ENCODE assay signal across 9 cellular contexts in genomic region chr5:173572431-173573125, GRCh38. TPM values are rescaled to one million over a fixed set of nuclear protein-coding genes. Genes with fewer than 3 reads are reported as not detected.
DNase-seq lines count a peak whose midpoint lies in the region; ATAC-seq and TF ChIP-seq lines count a peak whose summit lies in the region.
"Had no signal": no experiment of that assay in that cellular context is flagged by ENCODE, and none has a peak within 500 bp of the region (broad histone marks: within the 10 kb centered on the region; RNA-seq: fewer than 3 reads in every experiment).

No MANE protein-coding gene starts in this region.

- H3F3A ChIP-seq in GM23248 (ENCODE audit: insufficient read depth): no peaks in the 10 kb centered on the region

- H3K4me2 ChIP-seq in GM23248 (ENCODE audit: unreplicated experiment) (peak overlapping the region; percentile 71), skeletal muscle satellite cell (ENCODE audit: low read length) (peak overlapping the region; percentile 83)

- intact Hi-C loops in heart left ventricle (cut with DNase I): loop anchor here (1.0 to 10.0 kb wide), 10 partner anchors 118 to 398 kb away; partner anchors contain the start of gene STC2 (in 1 of the 10)

- DNase-seq in GM23248 (peak; percentile 17), T-helper 17 cell (no peak), heart left ventricle (no peak), SHP77 (lab: John Stamatoyannopoulos, UW) (no peak), OCI-M1 (lab: John Stamatoyannopoulos, UW) (no peak), C1 segment of cervical spinal cord (lab: John Stamatoyannopoulos, UW) (no peak)

- H3K9ac ChIP-seq in GM23248 (peak overlapping the region; percentile 4; the same call in 1 of the 2 replicates), skeletal muscle satellite cell (ENCODE audit: low read depth, low read length) (peak overlapping the region; percentile 66)

- H3K4me3 ChIP-seq in GM23248 (peak overlapping the region; percentile 62), heart left ventricle (peak overlapping the region in 3 of 12 donors; percentile 17 to 36 (median 26)), skeletal muscle satellite cell (ENCODE audit: low read length) (peak overlapping the region; percentile 57)

- WGBS in GM23248 (ENCODE audit: low coverage in 1 of 2, low lambda C conversion rate in 2 of 2, missing lambda C conversion rate in 2 of 2), 2 experiments: 5 to 7% methylated on average over 6 of the region's 6 CpGs
- 21 to 34% (median 26%) methylated on average over 6 of the region's 6 CpGs for WGBS in heart left ventricle, 4 donors

- peaks cover 2% of the 10 kb centered on the region for H3K36me3 Mint-ChIP-seq in T-helper 17 cell (ENCODE audit: low read depth)

- H3K79me2 ChIP-seq in GM23248 (ENCODE audit: insufficient read depth): no peaks in the 10 kb centered on the region

- no peaks in the 10 kb centered on the region for H3K9me3 ChIP-seq in GM23248 (ENCODE audit: low read depth)
- H3K9me3 ChIP-seq in T-helper 17 cell (ENCODE audit: control insufficient read depth, low read length, poor library complexity, severe bottlenecking): no peaks in the 10 kb centered on the region
- peaks cover 0 to 12% (median 0%) of the 10 kb centered on the region in 12 donors for H3K9me3 ChIP-seq in heart left ventricle
- peaks cover 6% of the 10 kb centered on the region for H3K9me3 ChIP-seq in skeletal muscle satellite cell (replicated peaks; ENCODE audit: low read length)

- no peak for TF ChIP-seq POLR2A in heart left ventricle (IDR thresholded peaks at IDR 0.05)

- H3K4me3 Mint-ChIP-seq in T-helper 17 cell: no peak overlapping the region

- H3K27me3 ChIP-seq in GM23248 (replicated peaks; ENCODE audit: insufficient read depth): no peaks in the 10 kb centered on the region
- peaks cover 0 to 5% (median 0%) of the 10 kb centered on the region in 9 donors for H3K27me3 ChIP-seq in heart left ventricle
- no peaks in the 10 kb centered on the region for H3K27me3 ChIP-seq in skeletal muscle satellite cell (ENCODE audit: control insufficient read depth, insufficient read depth, low read length)

- H3K36me3 ChIP-seq in GM23248 (ENCODE audit: low read depth) (no peaks in the 10 kb centered on the region), heart left ventricle (no peaks in the 10 kb centered on the region), skeletal muscle satellite cell (ENCODE audit: insufficient read depth, low read length) (no peaks in the 10 kb centered on the region)

- no peak overlapping the region for H3K27ac ChIP-seq in GM23248
- H3K27ac ChIP-seq in heart left ventricle: no peak overlapping the region
- H3K27ac ChIP-seq: VCaP had no signal

- in situ Hi-C loops in GM23248 (cut with MboI): loop anchor here (10.0 kb wide), 1 partner anchor 278 kb away; no protein-coding TSS in a partner anchor

- no peaks in the 10 kb centered on the region for H4K20me1 ChIP-seq in GM23248 (ENCODE audit: insufficient read depth)

- H3K27me3 Mint-ChIP-seq in T-helper 17 cell: peaks cover 47% of the 10 kb centered on the region

- peaks cover 8% of the 10 kb centered on the region for H3K4me1 Mint-ChIP-seq in T-helper 17 cell

- no peak for TF ChIP-seq CTCF in heart left ventricle (IDR thresholded peaks at IDR 0.05)

- peak overlapping the region; percentile 73 for H2AFZ ChIP-seq in GM23248

- no peaks in the 10 kb centered on the region for H3K9me2 ChIP-seq in GM23248 (ENCODE audit: insufficient read depth)

- ATAC-seq in T-helper 17 cell (peak; percentile 14), heart left ventricle (peak in 3 of 4 donors; percentile 9 to 50 (median 49)), GM19397 (IDR thresholded peaks at IDR 0.05; ENCODE audit: unreplicated experiment) (no peak)

- H3K4me1 ChIP-seq in GM23248 (ENCODE audit: insufficient read depth): peaks cover 6% of the 10 kb centered on the region; the same call in 1 of the 2 replicates
- peaks cover 0 to 18% (median 4%) of the 10 kb centered on the region in 12 donors for H3K4me1 ChIP-seq in heart left ventricle
- peaks cover 19% of the 10 kb centered on the region for H3K4me1 ChIP-seq in skeletal muscle satellite cell (ENCODE audit: control insufficient read depth, insufficient read depth, low read length)

- peak overlapping the region; percentile 69 for H3K27ac Mint-ChIP-seq in T-helper 17 cell

RNA-seq across cellular contexts. Expression of gene BOD1, which starts 43.9 kb away (rescaled TPM):
- 48.1 and 51.4 TPM in 2 replicates for total RNA-seq in GM23248 (2014; rRNA removed; shearing (Covaris generic))
- polyA plus RNA-seq in GM23248 (2016; fragmentation: Nextera tagmentation; extraction: Ambion mirVana) (64.3 and 66.1 TPM in 2 replicates), heart left ventricle (10 to 100 TPM; 21.6 to 51.0 TPM)
- total RNA-seq in T-helper 17 cell (10 to 100 TPM; 21.8 TPM), heart left ventricle (10 to 100 TPM; 35.1 to 50.2 (median 38.3) TPM)
- 47.2 and 47.4 TPM in 2 replicates for total RNA-seq in skeletal muscle satellite cell (2012; rRNA removed)
